26 cellular contexts compared by ENCODE assay signal in the genomic region with DNA sequence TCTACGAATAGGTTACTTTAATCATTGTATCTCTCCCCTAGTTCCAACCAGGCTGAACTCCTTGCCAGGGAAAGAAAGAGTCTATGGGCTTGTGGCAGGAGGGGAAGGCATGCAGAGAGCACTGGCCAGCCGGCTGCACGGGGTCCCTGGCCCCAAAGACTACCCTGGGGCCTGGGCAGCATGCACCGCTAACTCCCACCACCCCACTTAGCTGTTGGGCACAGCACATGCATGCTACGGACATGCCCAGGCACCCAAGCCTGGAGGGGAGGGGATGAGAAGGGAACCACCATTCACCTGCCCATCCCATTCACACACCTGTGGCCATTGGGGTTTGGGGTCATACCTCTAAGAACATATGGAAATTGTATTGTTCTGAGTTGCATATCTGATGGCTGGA.
"Had no signal": no experiment of that assay in that cellular context is flagged by ENCODE, and none has a peak within 500 bp of the region (broad histone marks: within the 10 kb centered on the region; RNA-seq: fewer than 3 reads in every experiment).

No MANE protein-coding gene starts in this region.

- DNase-seq: naive thymus-derived CD4-positive, alpha-beta T cell; natural killer cell; occipital lobe; ovary; psoas muscle; right cardiac atrium; right lobe of liver; sigmoid colon; small intestine; stimulated activated CD4-positive, alpha-beta T cell treated with anti-CD3 and anti-CD28 coated beads, Interleukin-15, amount 100 ng/mL, for 24 hours; stimulated activated CD4-positive, alpha-beta T cell treated with anti-CD3 and anti-CD28 coated beads, Interleukin-2, amount 100 ng/mL, for 24 hours; stimulated activated CD4-positive, alpha-beta T cell treated with anti-CD3 and anti-CD28 coated beads, Interleukin-2, amount 100 ng/mL, for 48 hours; stimulated activated CD4-positive, alpha-beta T cell treated with anti-CD3 and anti-CD28 coated beads, Interleukin-4, amount 100 ng/mL, for 24 hours; stimulated activated naive B cell treated with anti-CD40 and anti-IgM and Interleukin-4, amounts not matched to agents 10 μg/mL and 1 μg/mL and 100 μg/mL, for 72 hours; stimulated activated naive CD4-positive, alpha-beta T cell treated with Interleukin-2 at 50 U/mL for 16 hours; stomach; thyroid gland; upper lobe of right lung; uterus had no signal

- ATAC-seq: naive thymus-derived CD4-positive, alpha-beta T cell; natural killer cell; psoas muscle; right cardiac atrium; stimulated activated effector memory CD8-positive, alpha-beta T cell treated with anti-CD3 and anti-CD28 coated beads, Interleukin-12 subunit alpha, Interleukin-12 subunit beta, amount 100 ng/mL, for 72 hours; stimulated activated naive B cell treated with anti-CD40 and anti-IgM and Interleukin-4, amounts not matched to agents 10 μg/mL and 1 μg/mL and 100 μg/mL, for 72 hours had no signal

- H2AFZ ChIP-seq: parathyroid adenoma had no signal

- H3K27me3 ChIP-seq: ovary, right lobe of liver, sigmoid colon, stomach, thyroid gland, tibial nerve, upper lobe of right lung, uterus had no signal

- H3K79me2 ChIP-seq: parathyroid adenoma had no signal

- H3K9ac ChIP-seq: parathyroid adenoma had no signal

- H3K4me3 Mint-ChIP-seq: naive thymus-derived CD4-positive, alpha-beta T cell; natural killer cell; nephron; stimulated activated effector memory CD8-positive, alpha-beta T cell treated with anti-CD3 and anti-CD28 coated beads, Interleukin-12 subunit alpha, Interleukin-12 subunit beta, amount 100 ng/mL, for 72 hours; stimulated activated naive B cell treated with anti-CD40 and anti-IgM and Interleukin-4, amounts not matched to agents 10 μg/mL and 1 μg/mL and 100 μg/mL, for 72 hours; type B pancreatic cell had no signal

- H3K4me1 ChIP-seq: parathyroid adenoma, psoas muscle, sigmoid colon, stomach, thyroid gland, tibial nerve, upper lobe of right lung, uterus had no signal

- H3K27ac Mint-ChIP-seq: naive thymus-derived CD4-positive, alpha-beta T cell; natural killer cell; nephron; progenitor cell of endocrine pancreas; stimulated activated effector memory CD8-positive, alpha-beta T cell treated with anti-CD3 and anti-CD28 coated beads, Interleukin-12 subunit alpha, Interleukin-12 subunit beta, amount 100 ng/mL, for 72 hours; stimulated activated naive B cell treated with anti-CD40 and anti-IgM and Interleukin-4, amounts not matched to agents 10 μg/mL and 1 μg/mL and 100 μg/mL, for 72 hours; type B pancreatic cell had no signal

- H3K27ac ChIP-seq: ovary, parathyroid adenoma, psoas muscle, right lobe of liver, sigmoid colon, stomach, thoracic aorta, thyroid gland, tibial nerve, upper lobe of right lung, uterus had no signal

- H3K9me3 ChIP-seq: ovary, psoas muscle, right lobe of liver, sigmoid colon, stomach, thoracic aorta, thyroid gland, upper lobe of right lung, uterus had no signal

- H3K9me3 Mint-ChIP-seq: stimulated activated effector memory CD8-positive, alpha-beta T cell treated with anti-CD3 and anti-CD28 coated beads, Interleukin-12 subunit alpha, Interleukin-12 subunit beta, amount 100 ng/mL, for 72 hours; stimulated activated naive B cell treated with anti-CD40 and anti-IgM and Interleukin-4, amounts not matched to agents 10 μg/mL and 1 μg/mL and 100 μg/mL, for 72 hours had no signal

- H3K36me3 ChIP-seq: ovary, sigmoid colon, thoracic aorta, thyroid gland, tibial nerve, upper lobe of right lung, uterus had no signal

- H3K36me3 Mint-ChIP-seq: naive thymus-derived CD4-positive, alpha-beta T cell; natural killer cell; stimulated activated effector memory CD8-positive, alpha-beta T cell treated with anti-CD3 and anti-CD28 coated beads, Interleukin-12 subunit alpha, Interleukin-12 subunit beta, amount 100 ng/mL, for 72 hours; stimulated activated naive B cell treated with anti-CD40 and anti-IgM and Interleukin-4, amounts not matched to agents 10 μg/mL and 1 μg/mL and 100 μg/mL, for 72 hours had no signal

- H3K4me1 Mint-ChIP-seq: naive thymus-derived CD4-positive, alpha-beta T cell; natural killer cell; nephron; stimulated activated effector memory CD8-positive, alpha-beta T cell treated with anti-CD3 and anti-CD28 coated beads, Interleukin-12 subunit alpha, Interleukin-12 subunit beta, amount 100 ng/mL, for 72 hours; stimulated activated naive B cell treated with anti-CD40 and anti-IgM and Interleukin-4, amounts not matched to agents 10 μg/mL and 1 μg/mL and 100 μg/mL, for 72 hours had no signal

- H3K4me3 ChIP-seq: ovary, psoas muscle, right lobe of liver, sigmoid colon, stomach, thoracic aorta, thyroid gland, tibial nerve, upper lobe of right lung, uterus had no signal

- H3K27me3 Mint-ChIP-seq: naive thymus-derived CD4-positive, alpha-beta T cell; progenitor cell of endocrine pancreas; stimulated activated naive B cell treated with anti-CD40 and anti-IgM and Interleukin-4, amounts not matched to agents 10 μg/mL and 1 μg/mL and 100 μg/mL, for 72 hours; type B pancreatic cell had no signal
